1 cellular context compared by ENCODE assay signal in the genomic region with DNA sequence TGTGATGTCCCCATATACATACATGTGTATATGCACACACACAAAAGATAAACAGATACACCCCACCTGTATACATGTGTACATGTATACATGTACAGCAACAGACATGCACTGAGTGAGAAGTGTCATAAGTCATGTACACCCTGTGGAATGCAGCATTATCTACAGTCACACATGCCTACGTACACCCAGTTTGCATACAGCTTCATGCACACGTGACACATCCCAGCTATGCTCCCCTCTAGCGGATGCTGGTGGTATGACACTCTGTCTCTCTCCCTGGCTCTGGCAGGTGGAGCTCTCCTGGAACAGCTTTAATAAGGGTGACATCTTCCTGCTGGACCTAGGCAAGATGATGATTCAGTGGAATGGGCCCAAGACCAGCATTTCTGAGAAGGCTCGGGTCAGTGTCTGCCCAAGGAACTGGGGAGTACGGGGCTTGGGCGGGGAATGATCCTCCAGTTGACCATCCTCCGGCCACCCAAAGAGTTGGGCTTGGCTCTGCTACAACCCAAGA.
TF ChIP-seq lines count a peak whose summit lies in the region.

No MANE protein-coding gene starts in this region.

TF ChIP-seq in K562, 482 proteins besides CTCF, POLR2A, EP300 and RAD21 (continued from another document and continues in another):
- TF ChIP-seq COPS2 (conservative IDR thresholded peaks at IDR 0.05) (no peak), TEAD2 (tag; IDR thresholded peaks at IDR 0.05) (peak; percentile 90), PRPF4 (IDR thresholded peaks at IDR 0.05; ENCODE audit: insufficient read depth, low read depth, low read length, poor library complexity, severe bottlenecking) (no peak), RFX5 (IDR thresholded peaks at IDR 0.05; ENCODE audit: low read depth, low read length) (no peak), YBX1 (IDR thresholded peaks at IDR 0.05) (no peak), ZKSCAN3 (CRISPR knock-in tag; IDR thresholded peaks at IDR 0.05) (no peak), ZNF780A (CRISPR knock-in tag; IDR thresholded peaks at IDR 0.05) (no peak), NFYB (IDR thresholded peaks at IDR 0.05; ENCODE audit: extremely low read depth, insufficient read length) (no peak), ZNF282 (CRISPR knock-in tag; IDR thresholded peaks at IDR 0.05) (no peak), ELF1 (tag; IDR thresholded peaks at IDR 0.05) (no peak), PTRF (tag; IDR thresholded peaks at IDR 0.05) (no peak), SNRNP70 (optimal IDR thresholded peaks at IDR 0.05; ENCODE audit: low read depth, low read length) (no peak), ZNF224 (CRISPR knock-in tag; IDR thresholded peaks at IDR 0.05) (no peak), ADNP (tag; IDR thresholded peaks at IDR 0.05) (no peak), U2AF2 (optimal IDR thresholded peaks at IDR 0.05; ENCODE audit: low read depth, low read length) (no peak), ZNF263 (CRISPR knock-in tag; IDR thresholded peaks at IDR 0.05; ENCODE audit: borderline replicate concordance) (no peak), ILF3 (IDR thresholded peaks at IDR 0.05; ENCODE audit: borderline replicate concordance) (no peak), ZNF232 (CRISPR knock-in tag; IDR thresholded peaks at IDR 0.05) (no peak), MTA2 (IDR thresholded peaks at IDR 0.05; ENCODE audit: low read depth) (peak; percentile 42; the same call in 1 of the 2 replicates), ARNT (IDR thresholded peaks at IDR 0.05) (peak; percentile 49 to 92), PHF21A (IDR thresholded peaks at IDR 0.05; ENCODE audit: borderline replicate concordance, low read depth) (no peak), SMAD4 (CRISPR knock-in tag; conservative IDR thresholded peaks at IDR 0.05) (no peak), EHMT2 (IDR thresholded peaks at IDR 0.05) (peak; percentile 52; the same call in 1 of the 2 replicates)
- TF ChIP-seq, protein P1, sequence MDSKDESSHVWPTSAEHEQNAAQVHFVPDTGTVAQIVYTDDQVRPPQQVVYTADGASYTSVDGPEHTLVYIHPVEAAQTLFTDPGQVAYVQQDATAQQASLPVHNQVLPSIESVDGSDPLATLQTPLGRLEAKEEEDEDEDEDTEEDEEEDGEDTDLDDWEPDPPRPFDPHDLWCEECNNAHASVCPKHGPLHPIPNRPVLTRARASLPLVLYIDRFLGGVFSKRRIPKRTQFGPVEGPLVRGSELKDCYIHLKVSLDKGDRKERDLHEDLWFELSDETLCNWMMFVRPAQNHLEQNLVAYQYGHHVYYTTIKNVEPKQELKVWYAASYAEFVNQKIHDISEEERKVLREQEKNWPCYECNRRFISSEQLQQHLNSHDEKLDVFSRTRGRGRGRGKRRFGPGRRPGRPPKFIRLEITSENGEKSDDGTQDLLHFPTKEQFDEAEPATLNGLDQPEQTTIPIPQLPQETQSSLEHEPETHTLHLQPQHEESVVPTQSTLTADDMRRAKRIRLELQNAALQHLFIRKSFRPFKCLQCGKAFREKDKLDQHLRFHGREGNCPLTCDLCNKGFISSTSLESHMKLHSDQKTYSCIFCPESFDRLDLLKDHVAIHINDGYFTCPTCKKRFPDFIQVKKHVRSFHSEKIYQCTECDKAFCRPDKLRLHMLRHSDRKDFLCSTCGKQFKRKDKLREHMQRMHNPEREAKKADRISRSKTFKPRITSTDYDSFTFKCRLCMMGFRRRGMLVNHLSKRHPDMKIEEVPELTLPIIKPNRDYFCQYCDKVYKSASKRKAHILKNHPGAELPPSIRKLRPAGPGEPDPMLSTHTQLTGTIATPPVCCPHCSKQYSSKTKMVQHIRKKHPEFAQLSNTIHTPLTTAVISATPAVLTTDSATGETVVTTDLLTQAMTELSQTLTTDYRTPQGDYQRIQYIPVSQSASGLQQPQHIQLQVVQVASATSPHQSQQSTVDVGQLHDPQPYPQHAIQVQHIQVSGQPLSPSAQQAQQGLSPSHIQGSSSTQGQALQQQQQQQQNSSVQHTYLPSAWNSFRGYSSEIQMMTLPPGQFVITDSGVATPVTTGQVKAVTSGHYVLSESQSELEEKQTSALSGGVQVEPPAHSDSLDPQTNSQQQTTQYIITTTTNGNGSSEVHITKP (IDR thresholded peaks at IDR 0.05; ENCODE audit: partially characterized antibody), result no peak
- TF ChIP-seq, protein P2, sequence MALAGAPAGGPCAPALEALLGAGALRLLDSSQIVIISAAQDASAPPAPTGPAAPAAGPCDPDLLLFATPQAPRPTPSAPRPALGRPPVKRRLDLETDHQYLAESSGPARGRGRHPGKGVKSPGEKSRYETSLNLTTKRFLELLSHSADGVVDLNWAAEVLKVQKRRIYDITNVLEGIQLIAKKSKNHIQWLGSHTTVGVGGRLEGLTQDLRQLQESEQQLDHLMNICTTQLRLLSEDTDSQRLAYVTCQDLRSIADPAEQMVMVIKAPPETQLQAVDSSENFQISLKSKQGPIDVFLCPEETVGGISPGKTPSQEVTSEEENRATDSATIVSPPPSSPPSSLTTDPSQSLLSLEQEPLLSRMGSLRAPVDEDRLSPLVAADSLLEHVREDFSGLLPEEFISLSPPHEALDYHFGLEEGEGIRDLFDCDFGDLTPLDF (CRISPR knock-in tag; IDR thresholded peaks at IDR 0.05), result peak; percentile 65; the same call in 1 of the 2 replicates
- TF ChIP-seq, protein P3, sequence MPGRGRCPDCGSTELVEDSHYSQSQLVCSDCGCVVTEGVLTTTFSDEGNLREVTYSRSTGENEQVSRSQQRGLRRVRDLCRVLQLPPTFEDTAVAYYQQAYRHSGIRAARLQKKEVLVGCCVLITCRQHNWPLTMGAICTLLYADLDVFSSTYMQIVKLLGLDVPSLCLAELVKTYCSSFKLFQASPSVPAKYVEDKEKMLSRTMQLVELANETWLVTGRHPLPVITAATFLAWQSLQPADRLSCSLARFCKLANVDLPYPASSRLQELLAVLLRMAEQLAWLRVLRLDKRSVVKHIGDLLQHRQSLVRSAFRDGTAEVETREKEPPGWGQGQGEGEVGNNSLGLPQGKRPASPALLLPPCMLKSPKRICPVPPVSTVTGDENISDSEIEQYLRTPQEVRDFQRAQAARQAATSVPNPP (IDR thresholded peaks at IDR 0.05; ENCODE audit: borderline replicate concordance, insufficient read depth, insufficient read length), result no peak
- TF ChIP-seq, protein P4, sequence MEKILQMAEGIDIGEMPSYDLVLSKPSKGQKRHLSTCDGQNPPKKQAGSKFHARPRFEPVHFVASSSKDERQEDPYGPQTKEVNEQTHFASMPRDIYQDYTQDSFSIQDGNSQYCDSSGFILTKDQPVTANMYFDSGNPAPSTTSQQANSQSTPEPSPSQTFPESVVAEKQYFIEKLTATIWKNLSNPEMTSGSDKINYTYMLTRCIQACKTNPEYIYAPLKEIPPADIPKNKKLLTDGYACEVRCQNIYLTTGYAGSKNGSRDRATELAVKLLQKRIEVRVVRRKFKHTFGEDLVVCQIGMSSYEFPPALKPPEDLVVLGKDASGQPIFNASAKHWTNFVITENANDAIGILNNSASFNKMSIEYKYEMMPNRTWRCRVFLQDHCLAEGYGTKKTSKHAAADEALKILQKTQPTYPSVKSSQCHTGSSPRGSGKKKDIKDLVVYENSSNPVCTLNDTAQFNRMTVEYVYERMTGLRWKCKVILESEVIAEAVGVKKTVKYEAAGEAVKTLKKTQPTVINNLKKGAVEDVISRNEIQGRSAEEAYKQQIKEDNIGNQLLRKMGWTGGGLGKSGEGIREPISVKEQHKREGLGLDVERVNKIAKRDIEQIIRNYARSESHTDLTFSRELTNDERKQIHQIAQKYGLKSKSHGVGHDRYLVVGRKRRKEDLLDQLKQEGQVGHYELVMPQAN (IDR thresholded peaks at IDR 0.05; ENCODE audit: borderline replicate concordance), result peak; percentile 55; the same call in 1 of the 2 replicates
- TF ChIP-seq, protein P5, sequence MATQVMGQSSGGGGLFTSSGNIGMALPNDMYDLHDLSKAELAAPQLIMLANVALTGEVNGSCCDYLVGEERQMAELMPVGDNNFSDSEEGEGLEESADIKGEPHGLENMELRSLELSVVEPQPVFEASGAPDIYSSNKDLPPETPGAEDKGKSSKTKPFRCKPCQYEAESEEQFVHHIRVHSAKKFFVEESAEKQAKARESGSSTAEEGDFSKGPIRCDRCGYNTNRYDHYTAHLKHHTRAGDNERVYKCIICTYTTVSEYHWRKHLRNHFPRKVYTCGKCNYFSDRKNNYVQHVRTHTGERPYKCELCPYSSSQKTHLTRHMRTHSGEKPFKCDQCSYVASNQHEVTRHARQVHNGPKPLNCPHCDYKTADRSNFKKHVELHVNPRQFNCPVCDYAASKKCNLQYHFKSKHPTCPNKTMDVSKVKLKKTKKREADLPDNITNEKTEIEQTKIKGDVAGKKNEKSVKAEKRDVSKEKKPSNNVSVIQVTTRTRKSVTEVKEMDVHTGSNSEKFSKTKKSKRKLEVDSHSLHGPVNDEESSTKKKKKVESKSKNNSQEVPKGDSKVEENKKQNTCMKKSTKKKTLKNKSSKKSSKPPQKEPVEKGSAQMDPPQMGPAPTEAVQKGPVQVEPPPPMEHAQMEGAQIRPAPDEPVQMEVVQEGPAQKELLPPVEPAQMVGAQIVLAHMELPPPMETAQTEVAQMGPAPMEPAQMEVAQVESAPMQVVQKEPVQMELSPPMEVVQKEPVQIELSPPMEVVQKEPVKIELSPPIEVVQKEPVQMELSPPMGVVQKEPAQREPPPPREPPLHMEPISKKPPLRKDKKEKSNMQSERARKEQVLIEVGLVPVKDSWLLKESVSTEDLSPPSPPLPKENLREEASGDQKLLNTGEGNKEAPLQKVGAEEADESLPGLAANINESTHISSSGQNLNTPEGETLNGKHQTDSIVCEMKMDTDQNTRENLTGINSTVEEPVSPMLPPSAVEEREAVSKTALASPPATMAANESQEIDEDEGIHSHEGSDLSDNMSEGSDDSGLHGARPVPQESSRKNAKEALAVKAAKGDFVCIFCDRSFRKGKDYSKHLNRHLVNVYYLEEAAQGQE (CRISPR knock-in tag; IDR thresholded peaks at IDR 0.05; ENCODE audit: low read depth), result no peak
- TF ChIP-seq, protein P6, sequence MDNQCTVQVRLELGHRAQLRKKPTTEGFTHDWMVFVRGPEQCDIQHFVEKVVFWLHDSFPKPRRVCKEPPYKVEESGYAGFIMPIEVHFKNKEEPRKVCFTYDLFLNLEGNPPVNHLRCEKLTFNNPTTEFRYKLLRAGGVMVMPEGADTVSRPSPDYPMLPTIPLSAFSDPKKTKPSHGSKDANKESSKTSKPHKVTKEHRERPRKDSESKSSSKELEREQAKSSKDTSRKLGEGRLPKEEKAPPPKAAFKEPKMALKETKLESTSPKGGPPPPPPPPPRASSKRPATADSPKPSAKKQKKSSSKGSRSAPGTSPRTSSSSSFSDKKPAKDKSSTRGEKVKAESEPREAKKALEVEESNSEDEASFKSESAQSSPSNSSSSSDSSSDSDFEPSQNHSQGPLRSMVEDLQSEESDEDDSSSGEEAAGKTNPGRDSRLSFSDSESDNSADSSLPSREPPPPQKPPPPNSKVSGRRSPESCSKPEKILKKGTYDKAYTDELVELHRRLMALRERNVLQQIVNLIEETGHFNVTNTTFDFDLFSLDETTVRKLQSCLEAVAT (IDR thresholded peaks at IDR 0.05), result peak in 1 of 2 experiments; percentile 81; a peak in 2 of 4 replicates
- TF ChIP-seq, protein P7, sequence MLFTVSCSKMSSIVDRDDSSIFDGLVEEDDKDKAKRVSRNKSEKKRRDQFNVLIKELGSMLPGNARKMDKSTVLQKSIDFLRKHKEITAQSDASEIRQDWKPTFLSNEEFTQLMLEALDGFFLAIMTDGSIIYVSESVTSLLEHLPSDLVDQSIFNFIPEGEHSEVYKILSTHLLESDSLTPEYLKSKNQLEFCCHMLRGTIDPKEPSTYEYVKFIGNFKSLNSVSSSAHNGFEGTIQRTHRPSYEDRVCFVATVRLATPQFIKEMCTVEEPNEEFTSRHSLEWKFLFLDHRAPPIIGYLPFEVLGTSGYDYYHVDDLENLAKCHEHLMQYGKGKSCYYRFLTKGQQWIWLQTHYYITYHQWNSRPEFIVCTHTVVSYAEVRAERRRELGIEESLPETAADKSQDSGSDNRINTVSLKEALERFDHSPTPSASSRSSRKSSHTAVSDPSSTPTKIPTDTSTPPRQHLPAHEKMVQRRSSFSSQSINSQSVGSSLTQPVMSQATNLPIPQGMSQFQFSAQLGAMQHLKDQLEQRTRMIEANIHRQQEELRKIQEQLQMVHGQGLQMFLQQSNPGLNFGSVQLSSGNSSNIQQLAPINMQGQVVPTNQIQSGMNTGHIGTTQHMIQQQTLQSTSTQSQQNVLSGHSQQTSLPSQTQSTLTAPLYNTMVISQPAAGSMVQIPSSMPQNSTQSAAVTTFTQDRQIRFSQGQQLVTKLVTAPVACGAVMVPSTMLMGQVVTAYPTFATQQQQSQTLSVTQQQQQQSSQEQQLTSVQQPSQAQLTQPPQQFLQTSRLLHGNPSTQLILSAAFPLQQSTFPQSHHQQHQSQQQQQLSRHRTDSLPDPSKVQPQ (CRISPR knock-in tag; IDR thresholded peaks at IDR 0.05; ENCODE audit: borderline replicate concordance), result no peak
- TF ChIP-seq, protein P8, sequence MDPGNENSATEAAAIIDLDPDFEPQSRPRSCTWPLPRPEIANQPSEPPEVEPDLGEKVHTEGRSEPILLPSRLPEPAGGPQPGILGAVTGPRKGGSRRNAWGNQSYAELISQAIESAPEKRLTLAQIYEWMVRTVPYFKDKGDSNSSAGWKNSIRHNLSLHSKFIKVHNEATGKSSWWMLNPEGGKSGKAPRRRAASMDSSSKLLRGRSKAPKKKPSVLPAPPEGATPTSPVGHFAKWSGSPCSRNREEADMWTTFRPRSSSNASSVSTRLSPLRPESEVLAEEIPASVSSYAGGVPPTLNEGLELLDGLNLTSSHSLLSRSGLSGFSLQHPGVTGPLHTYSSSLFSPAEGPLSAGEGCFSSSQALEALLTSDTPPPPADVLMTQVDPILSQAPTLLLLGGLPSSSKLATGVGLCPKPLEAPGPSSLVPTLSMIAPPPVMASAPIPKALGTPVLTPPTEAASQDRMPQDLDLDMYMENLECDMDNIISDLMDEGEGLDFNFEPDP (CRISPR knock-in tag; IDR thresholded peaks at IDR 0.05), result no peak
- TF ChIP-seq, protein P9, sequence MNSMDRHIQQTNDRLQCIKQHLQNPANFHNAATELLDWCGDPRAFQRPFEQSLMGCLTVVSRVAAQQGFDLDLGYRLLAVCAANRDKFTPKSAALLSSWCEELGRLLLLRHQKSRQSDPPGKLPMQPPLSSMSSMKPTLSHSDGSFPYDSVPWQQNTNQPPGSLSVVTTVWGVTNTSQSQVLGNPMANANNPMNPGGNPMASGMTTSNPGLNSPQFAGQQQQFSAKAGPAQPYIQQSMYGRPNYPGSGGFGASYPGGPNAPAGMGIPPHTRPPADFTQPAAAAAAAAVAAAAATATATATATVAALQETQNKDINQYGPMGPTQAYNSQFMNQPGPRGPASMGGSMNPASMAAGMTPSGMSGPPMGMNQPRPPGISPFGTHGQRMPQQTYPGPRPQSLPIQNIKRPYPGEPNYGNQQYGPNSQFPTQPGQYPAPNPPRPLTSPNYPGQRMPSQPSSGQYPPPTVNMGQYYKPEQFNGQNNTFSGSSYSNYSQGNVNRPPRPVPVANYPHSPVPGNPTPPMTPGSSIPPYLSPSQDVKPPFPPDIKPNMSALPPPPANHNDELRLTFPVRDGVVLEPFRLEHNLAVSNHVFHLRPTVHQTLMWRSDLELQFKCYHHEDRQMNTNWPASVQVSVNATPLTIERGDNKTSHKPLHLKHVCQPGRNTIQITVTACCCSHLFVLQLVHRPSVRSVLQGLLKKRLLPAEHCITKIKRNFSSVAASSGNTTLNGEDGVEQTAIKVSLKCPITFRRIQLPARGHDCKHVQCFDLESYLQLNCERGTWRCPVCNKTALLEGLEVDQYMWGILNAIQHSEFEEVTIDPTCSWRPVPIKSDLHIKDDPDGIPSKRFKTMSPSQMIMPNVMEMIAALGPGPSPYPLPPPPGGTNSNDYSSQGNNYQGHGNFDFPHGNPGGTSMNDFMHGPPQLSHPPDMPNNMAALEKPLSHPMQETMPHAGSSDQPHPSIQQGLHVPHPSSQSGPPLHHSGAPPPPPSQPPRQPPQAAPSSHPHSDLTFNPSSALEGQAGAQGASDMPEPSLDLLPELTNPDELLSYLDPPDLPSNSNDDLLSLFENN (IDR thresholded peaks at IDR 0.05; ENCODE audit: low read depth in 2 of 2, low read length in 2 of 2), result no peak
